10 cellular contexts compared by ENCODE assay signal in the genomic region with DNA sequence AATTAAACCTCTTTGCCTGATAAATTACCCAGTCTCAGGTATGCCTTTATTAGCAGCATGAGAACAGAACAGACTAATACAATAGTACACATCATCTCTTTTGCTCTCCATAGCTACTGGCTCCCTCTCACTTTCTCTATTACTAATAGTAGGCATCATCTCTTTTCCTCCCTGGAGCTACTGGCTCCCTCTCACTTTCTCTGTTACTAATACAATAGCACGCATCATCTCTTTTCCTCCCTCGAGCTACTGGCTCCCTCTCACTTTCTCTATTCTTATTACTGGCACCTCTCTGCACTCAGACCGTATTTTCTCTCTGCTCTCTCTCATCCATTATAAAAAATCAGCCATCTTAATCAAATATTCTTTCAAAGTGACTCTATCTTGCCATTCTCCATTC. TPM values are rescaled to one million over a fixed set of nuclear protein-coding genes. Genes with fewer than 3 reads are reported as not detected.
DNase-seq lines count a peak whose midpoint lies in the region; ATAC-seq and TF ChIP-seq lines count a peak whose summit lies in the region.
"Had no signal": no experiment of that assay in that cellular context is flagged by ENCODE, and none has a peak within 500 bp of the region (broad histone marks: within the 10 kb centered on the region; RNA-seq: fewer than 3 reads in every experiment).

No MANE protein-coding gene starts in this region.

- H3K9ac ChIP-seq in BLaER1 = no peak overlapping the region

- WGBS in thyroid gland, 2 donors = 85 to 87% methylated on average over 3 of the region's 3 CpGs

- H3K27ac Mint-ChIP-seq in T-helper 2 cell treated with Interferon-gamma antibody and Interleukin-4, amounts not matched to agents 5 μg/mL and 100 μg/mL, for 36 hours = peak overlapping the region; percentile 94

- H3K9me3 Mint-ChIP-seq in T-helper 2 cell treated with Interferon-gamma antibody and Interleukin-4, amounts not matched to agents 5 μg/mL and 100 μg/mL, for 36 hours = peaks cover 32% of the 10 kb centered on the region

- TF ChIP-seq CTCF in thyroid gland (IDR thresholded peaks at IDR 0.05) = no peak

- peak overlapping the region; percentile 71 for H3K4me2 ChIP-seq in BLaER1

- H3K27ac ChIP-seq in BLaER1 = peak overlapping the region; percentile 70; the same call in 1 of the 2 replicates
- no peak overlapping the region for H3K27ac ChIP-seq in thyroid gland

- H4K20me1 ChIP-seq in BLaER1 = no peaks in the 10 kb centered on the region

- intact Hi-C loops in thyroid gland (cut with DNase I) = no loop called here

- DNase-seq in T-helper 2 cell treated with Interferon-gamma antibody and Interleukin-4, amounts not matched to agents 5 μg/mL and 100 μg/mL, for 36 hours (ENCODE audit: low spot score) = no peak
- DNase-seq in NCI-H2081 treated with DMSO at 0.1 percent for 48 hours (lab: John Stamatoyannopoulos, UW) = no peak
- no peak for DNase-seq in HK-2 (ENCODE audit: unreplicated experiment)
- no peak for DNase-seq in NCI-H526 treated with DMSO at 0.1 percent for 48 hours (lab: John Stamatoyannopoulos, UW)
- no peak for DNase-seq in thyroid gland
- DNase-seq: NCI-H1694 treated with DMSO at 0.1 percent for 48 hours; stimulated activated CD4-positive, alpha-beta T cell treated with anti-CD3 and anti-CD28 coated beads, Interleukin-12 subunit alpha, Interleukin-12 subunit beta, amount 100 ng/mL, for 4 hours had no signal

- peaks cover 30% of the 10 kb centered on the region for H3K4me1 ChIP-seq in BLaER1
- H3K4me1 ChIP-seq in thyroid gland = no peaks in the 10 kb centered on the region

- H3K9me3 ChIP-seq in BLaER1 (peaks cover 20% of the 10 kb centered on the region), thyroid gland (no peaks in the 10 kb centered on the region)

- peaks cover 47% of the 10 kb centered on the region for H3K4me1 Mint-ChIP-seq in T-helper 2 cell treated with Interferon-gamma antibody and Interleukin-4, amounts not matched to agents 5 μg/mL and 100 μg/mL, for 36 hours (ENCODE audit: low read depth)

- TF ChIP-seq POLR2A in thyroid gland (IDR thresholded peaks at IDR 0.05) = no peak

- H3K4me3 ChIP-seq in BLaER1 = 0 out of 2 replicates have a peak overlapping the region, but pooled peaks have one; percentile 11
- no peak overlapping the region for H3K4me3 ChIP-seq in thyroid gland (replicated peaks in 1 of 3)

- ATAC-seq in GM18907 (IDR thresholded peaks at IDR 0.05; ENCODE audit: unreplicated experiment) = peak; percentile 58
- peak; percentile 68 for ATAC-seq in HG02870 (IDR thresholded peaks at IDR 0.05; ENCODE audit: unreplicated experiment)

- peak overlapping the region; percentile 83 for H3K4me3 Mint-ChIP-seq in T-helper 2 cell treated with Interferon-gamma antibody and Interleukin-4, amounts not matched to agents 5 μg/mL and 100 μg/mL, for 36 hours

- H3K27me3 Mint-ChIP-seq in T-helper 2 cell treated with Interferon-gamma antibody and Interleukin-4, amounts not matched to agents 5 μg/mL and 100 μg/mL, for 36 hours (ENCODE audit: low read depth) = no peaks in the 10 kb centered on the region

- peaks cover 13% of the 10 kb centered on the region for H3K36me3 ChIP-seq in BLaER1
- H3K36me3 ChIP-seq in thyroid gland = no peaks in the 10 kb centered on the region

- H3K36me3 Mint-ChIP-seq in T-helper 2 cell treated with Interferon-gamma antibody and Interleukin-4, amounts not matched to agents 5 μg/mL and 100 μg/mL, for 36 hours (ENCODE audit: low read depth) = peaks cover 41% of the 10 kb centered on the region

- H3K27me3 ChIP-seq in BLaER1 = no peaks in the 10 kb centered on the region
- no peaks in the 10 kb centered on the region for H3K27me3 ChIP-seq in thyroid gland

RNA-seq across cellular contexts. Expression of a gene that starts 37.1 kb away (rescaled TPM):
- total RNA-seq in thyroid gland = 10 to 100 TPM; 22.7 to 36.1 (median 30.2) TPM
